In the genomic region with DNA sequence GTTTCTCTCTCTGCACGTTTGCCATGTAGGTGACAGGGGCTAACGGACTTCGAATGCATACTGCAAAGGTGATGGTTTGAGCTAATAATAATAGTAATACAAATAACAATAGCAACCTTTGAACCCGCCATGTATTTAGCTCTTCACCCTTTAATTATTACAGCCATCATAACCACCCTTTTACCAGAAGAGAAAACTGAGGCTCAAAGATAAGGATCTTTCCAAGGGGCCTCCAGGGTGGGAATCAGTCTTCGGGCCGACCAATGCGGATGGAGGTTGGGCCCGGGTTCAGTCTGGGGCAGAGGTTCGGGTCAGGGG, we compare ENCODE assay signal across 8 cellular contexts. TPM values are rescaled to one million over a fixed set of nuclear protein-coding genes. Genes with fewer than 3 reads are reported as not detected.
DNase-seq lines count a peak whose midpoint lies in the region; ATAC-seq, FAIRE-seq and TF ChIP-seq lines count a peak whose summit lies in the region.

No MANE protein-coding gene starts in this region.

- no peaks in the 10 kb centered on the region for H3K27me3 ChIP-seq in gastrocnemius medialis

- H3K4me3 ChIP-seq in SK-N-MC (peak overlapping the region; percentile 79), fibroblast of villous mesenchyme (ENCODE audit: low read depth, low read length) (peak overlapping the region; percentile 91), gastrocnemius medialis (peak overlapping the region; percentile 72 to 90 (median 84))

- no peak for ATAC-seq in gastrocnemius medialis
- ATAC-seq in GM18505 (IDR thresholded peaks at IDR 0.05; ENCODE audit: unreplicated experiment): no peak

- FAIRE-seq in GM12891 (lab: Jason Lieb, UNC): no peak

- H3K9ac ChIP-seq in SK-N-MC (ENCODE audit: insufficient read length): peak overlapping the region; percentile 82

- DNase-seq in GM12891 (ENCODE audit: insufficient read length, low spot score) (peak; percentile 25), SK-N-MC (ENCODE audit: low read depth, low spot score) (no peak), fibroblast of villous mesenchyme (ENCODE audit: low read depth) (no peak), gastrocnemius medialis (no peak), islet precursor cell (no peak), HT-29 (ENCODE audit: low spot score) (no peak), NCI-H69 (lab: John Stamatoyannopoulos, UW) (no peak)

- TF ChIP-seq POLR2A in GM12891 (IDR thresholded peaks at IDR 0.05; ENCODE audit: low read depth, low read length) (no peak), gastrocnemius medialis (IDR thresholded peaks at IDR 0.05) (no peak), GM18505 (IDR thresholded peaks at IDR 0.05; ENCODE audit: borderline replicate concordance, extremely low read depth, insufficient read depth, insufficient read length) (no peak)

- TF ChIP-seq CTCF in fibroblast of villous mesenchyme (IDR thresholded peaks at IDR 0.05; ENCODE audit: insufficient read depth, low read depth, low read length): no peak
- TF ChIP-seq CTCF in gastrocnemius medialis (IDR thresholded peaks at IDR 0.05 in 4 of 5, conservative IDR thresholded peaks at IDR 0.05 in 1 of 5): no peak

- in situ Hi-C loops in gastrocnemius medialis (cut with MboI; ENCODE audit: low sequenced_read_pairs in 4 of 4): loop anchor here in 3 of 4 donors (25.0 kb wide), 1 partner anchor 101 kb away; no protein-coding TSS in a partner anchor

- H3K36me3 ChIP-seq in SK-N-MC (ENCODE audit: insufficient read depth, low read length): peaks cover 4% of the 10 kb centered on the region
- H3K36me3 ChIP-seq in gastrocnemius medialis: peaks cover 0 to 7% of the 10 kb centered on the region in 2 donors

- intact Hi-C loops in gastrocnemius medialis (cut with DNase I; ENCODE audit: low total_unique reads): loop anchor here (1.0 to 5.0 kb wide), 5 partner anchors 40 to 171 kb away; a partner anchor contains a TSS

- no peaks in the 10 kb centered on the region for H3K9me3 ChIP-seq in SK-N-MC (ENCODE audit: low read depth, low read length)
- no peaks in the 10 kb centered on the region for H3K9me3 ChIP-seq in gastrocnemius medialis

- peaks cover 25 to 32% of the 10 kb centered on the region in 2 donors for H3K4me1 ChIP-seq in gastrocnemius medialis

- no peak overlapping the region for H3K27ac ChIP-seq in SK-N-MC
- H3K27ac ChIP-seq in gastrocnemius medialis: peak overlapping the region; percentile 83 to 94 (median 88)

TF ChIP-seq in GM12891, 5 proteins besides CTCF, POLR2A, EP300 and RAD21:
- TF ChIP-seq PAX5 (IDR thresholded peaks at IDR 0.05; ENCODE audit: insufficient read depth, low read length, severe bottlenecking) (no peak), POLR2AphosphoS5 (IDR thresholded peaks at IDR 0.05; ENCODE audit: low read depth, low read length) (no peak), TAF1 (IDR thresholded peaks at IDR 0.05; ENCODE audit: low read depth, low read length) (no peak), SPI1 (IDR thresholded peaks at IDR 0.05; ENCODE audit: low read depth, low read length) (no peak), POU2F2 (IDR thresholded peaks at IDR 0.05; ENCODE audit: low read depth, low read length) (no peak)

RNA-seq across cellular contexts. Expression of a gene that starts 0.5 kb away (rescaled TPM):
- 27.0 TPM for polyA plus RNA-seq in GM12891 (2012; ENCODE audit: low read depth, missing spikeins)
- total RNA-seq in fibroblast of villous mesenchyme (20.3 and 30.7 TPM in 2 replicates), gastrocnemius medialis (10 to 100 TPM; 23.6 to 58.5 (median 37.4) TPM)
- 33.4 and 36.5 TPM in 2 replicates for total RNA-seq in HT-29 (2014; rRNA removed; shearing (Covaris generic))

RNA-seq across cellular contexts. Expression of a gene that starts 39.8 kb away (rescaled TPM):
- polyA plus RNA-seq in GM12891 (2012; ENCODE audit: low read depth, missing spikeins): 35.4 TPM
- 20.3 and 28.9 TPM in 2 replicates for total RNA-seq in fibroblast of villous mesenchyme
- total RNA-seq in gastrocnemius medialis: 100 to 1,000 TPM in 1 of 4 donors, 10 to 100 TPM in 3; 22.2 to 124 (median 70.3) TPM
- 11.5 and 42.0 TPM in 2 replicates for total RNA-seq in HT-29 (2014; rRNA removed; shearing (Covaris generic))

RNA-seq across cellular contexts. Expression of a gene that starts 44.2 kb away (rescaled TPM):
- polyA plus RNA-seq in GM12891 (2012; ENCODE audit: low read depth, missing spikeins): 0.92 TPM
- total RNA-seq in fibroblast of villous mesenchyme (0.43 and 0.97 TPM in 2 replicates), gastrocnemius medialis (10 to 100 TPM in 1 of 4 donors, 1 to 10 TPM in 2, under 1 TPM in 1; 0.36 to 10.4 (median 5.1) TPM)
- not detected in 2 replicates for total RNA-seq in HT-29 (2014; rRNA removed; shearing (Covaris generic))
